In the genomic region with DNA sequence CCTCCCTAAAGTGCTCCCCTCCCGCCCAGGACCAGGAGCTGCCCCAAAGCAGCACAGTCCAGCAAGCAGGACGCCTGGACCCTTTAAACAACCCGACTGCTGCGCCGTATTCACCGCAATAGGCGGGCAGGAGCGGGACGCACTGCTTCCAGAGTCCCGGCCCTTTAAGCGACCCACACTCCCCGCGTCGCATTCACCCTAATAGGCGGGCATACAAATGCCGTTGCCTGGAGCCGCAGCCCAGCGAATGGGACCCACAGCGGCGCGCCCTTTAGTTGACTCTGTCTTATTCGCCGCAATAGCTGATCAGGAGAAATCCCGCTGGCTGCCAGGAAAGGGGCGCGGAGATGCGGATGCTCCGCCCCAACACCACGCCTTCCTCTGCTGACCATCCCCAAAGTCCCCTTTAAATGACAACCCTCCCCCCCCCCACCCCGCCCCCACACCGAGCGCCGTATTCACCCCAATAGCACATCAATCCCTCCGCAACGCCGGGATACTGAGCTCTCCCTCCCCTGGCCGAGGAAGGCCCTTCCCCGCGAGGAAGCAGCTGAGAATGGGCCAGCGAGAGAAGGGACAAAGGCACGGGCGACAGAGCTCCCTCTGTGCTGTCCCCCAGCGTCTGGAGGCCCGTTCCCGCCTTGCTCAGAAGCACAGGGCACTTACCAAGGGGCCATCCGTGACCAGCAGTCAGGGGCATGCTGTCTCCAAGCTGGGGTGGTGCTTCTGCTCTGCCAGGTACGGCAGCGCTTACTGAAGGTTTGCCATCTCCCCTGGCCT, we compare ENCODE assay signal across 1 cellular context.
TF ChIP-seq lines count a peak whose summit lies in the region.

No MANE protein-coding gene starts in this region.

TF ChIP-seq in K562, 482 proteins besides CTCF, POLR2A, EP300 and RAD21:
- TF ChIP-seq IRF2 (CRISPR knock-in tag; IDR thresholded peaks at IDR 0.05) (no peak), RBFOX2 (IDR thresholded peaks at IDR 0.05; ENCODE audit: low read depth, low read length) (0 out of 2 replicates have a peak, but pooled peaks have one; percentile 16), PCBP1 (IDR thresholded peaks at IDR 0.05; ENCODE audit: low read depth, low read length, poor library complexity, severe bottlenecking) (peak; percentile 46), NFRKB (IDR thresholded peaks at IDR 0.05; ENCODE audit: low read depth) (no peak)
- TF ChIP-seq, protein P1, sequence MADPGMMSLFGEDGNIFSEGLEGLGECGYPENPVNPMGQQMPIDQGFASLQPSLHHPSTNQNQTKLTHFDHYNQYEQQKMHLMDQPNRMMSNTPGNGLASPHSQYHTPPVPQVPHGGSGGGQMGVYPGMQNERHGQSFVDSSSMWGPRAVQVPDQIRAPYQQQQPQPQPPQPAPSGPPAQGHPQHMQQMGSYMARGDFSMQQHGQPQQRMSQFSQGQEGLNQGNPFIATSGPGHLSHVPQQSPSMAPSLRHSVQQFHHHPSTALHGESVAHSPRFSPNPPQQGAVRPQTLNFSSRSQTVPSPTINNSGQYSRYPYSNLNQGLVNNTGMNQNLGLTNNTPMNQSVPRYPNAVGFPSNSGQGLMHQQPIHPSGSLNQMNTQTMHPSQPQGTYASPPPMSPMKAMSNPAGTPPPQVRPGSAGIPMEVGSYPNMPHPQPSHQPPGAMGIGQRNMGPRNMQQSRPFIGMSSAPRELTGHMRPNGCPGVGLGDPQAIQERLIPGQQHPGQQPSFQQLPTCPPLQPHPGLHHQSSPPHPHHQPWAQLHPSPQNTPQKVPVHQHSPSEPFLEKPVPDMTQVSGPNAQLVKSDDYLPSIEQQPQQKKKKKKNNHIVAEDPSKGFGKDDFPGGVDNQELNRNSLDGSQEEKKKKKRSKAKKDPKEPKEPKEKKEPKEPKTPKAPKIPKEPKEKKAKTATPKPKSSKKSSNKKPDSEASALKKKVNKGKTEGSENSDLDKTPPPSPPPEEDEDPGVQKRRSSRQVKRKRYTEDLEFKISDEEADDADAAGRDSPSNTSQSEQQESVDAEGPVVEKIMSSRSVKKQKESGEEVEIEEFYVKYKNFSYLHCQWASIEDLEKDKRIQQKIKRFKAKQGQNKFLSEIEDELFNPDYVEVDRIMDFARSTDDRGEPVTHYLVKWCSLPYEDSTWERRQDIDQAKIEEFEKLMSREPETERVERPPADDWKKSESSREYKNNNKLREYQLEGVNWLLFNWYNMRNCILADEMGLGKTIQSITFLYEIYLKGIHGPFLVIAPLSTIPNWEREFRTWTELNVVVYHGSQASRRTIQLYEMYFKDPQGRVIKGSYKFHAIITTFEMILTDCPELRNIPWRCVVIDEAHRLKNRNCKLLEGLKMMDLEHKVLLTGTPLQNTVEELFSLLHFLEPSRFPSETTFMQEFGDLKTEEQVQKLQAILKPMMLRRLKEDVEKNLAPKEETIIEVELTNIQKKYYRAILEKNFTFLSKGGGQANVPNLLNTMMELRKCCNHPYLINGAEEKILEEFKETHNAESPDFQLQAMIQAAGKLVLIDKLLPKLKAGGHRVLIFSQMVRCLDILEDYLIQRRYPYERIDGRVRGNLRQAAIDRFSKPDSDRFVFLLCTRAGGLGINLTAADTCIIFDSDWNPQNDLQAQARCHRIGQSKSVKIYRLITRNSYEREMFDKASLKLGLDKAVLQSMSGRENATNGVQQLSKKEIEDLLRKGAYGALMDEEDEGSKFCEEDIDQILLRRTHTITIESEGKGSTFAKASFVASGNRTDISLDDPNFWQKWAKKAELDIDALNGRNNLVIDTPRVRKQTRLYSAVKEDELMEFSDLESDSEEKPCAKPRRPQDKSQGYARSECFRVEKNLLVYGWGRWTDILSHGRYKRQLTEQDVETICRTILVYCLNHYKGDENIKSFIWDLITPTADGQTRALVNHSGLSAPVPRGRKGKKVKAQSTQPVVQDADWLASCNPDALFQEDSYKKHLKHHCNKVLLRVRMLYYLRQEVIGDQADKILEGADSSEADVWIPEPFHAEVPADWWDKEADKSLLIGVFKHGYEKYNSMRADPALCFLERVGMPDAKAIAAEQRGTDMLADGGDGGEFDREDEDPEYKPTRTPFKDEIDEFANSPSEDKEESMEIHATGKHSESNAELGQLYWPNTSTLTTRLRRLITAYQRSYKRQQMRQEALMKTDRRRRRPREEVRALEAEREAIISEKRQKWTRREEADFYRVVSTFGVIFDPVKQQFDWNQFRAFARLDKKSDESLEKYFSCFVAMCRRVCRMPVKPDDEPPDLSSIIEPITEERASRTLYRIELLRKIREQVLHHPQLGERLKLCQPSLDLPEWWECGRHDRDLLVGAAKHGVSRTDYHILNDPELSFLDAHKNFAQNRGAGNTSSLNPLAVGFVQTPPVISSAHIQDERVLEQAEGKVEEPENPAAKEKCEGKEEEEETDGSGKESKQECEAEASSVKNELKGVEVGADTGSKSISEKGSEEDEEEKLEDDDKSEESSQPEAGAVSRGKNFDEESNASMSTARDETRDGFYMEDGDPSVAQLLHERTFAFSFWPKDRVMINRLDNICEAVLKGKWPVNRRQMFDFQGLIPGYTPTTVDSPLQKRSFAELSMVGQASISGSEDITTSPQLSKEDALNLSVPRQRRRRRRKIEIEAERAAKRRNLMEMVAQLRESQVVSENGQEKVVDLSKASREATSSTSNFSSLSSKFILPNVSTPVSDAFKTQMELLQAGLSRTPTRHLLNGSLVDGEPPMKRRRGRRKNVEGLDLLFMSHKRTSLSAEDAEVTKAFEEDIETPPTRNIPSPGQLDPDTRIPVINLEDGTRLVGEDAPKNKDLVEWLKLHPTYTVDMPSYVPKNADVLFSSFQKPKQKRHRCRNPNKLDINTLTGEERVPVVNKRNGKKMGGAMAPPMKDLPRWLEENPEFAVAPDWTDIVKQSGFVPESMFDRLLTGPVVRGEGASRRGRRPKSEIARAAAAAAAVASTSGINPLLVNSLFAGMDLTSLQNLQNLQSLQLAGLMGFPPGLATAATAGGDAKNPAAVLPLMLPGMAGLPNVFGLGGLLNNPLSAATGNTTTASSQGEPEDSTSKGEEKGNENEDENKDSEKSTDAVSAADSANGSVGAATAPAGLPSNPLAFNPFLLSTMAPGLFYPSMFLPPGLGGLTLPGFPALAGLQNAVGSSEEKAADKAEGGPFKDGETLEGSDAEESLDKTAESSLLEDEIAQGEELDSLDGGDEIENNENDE (IDR thresholded peaks at IDR 0.05; ENCODE audit: low read depth, low read length): peak; percentile 80
